1 cellular context compared by ENCODE assay signal in genomic region chr17:17387461-17388362, GRCh38.
TF ChIP-seq lines count a peak whose summit lies in the region.

No MANE protein-coding gene starts in this region.

TF ChIP-seq in HepG2, 621 proteins besides CTCF, POLR2A, EP300 and RAD21 (continued from another document and continues in another):
- TF ChIP-seq HMGXB3 (CRISPR knock-in tag; IDR thresholded peaks at IDR 0.05; ENCODE audit: borderline replicate concordance): no peak
- TF ChIP-seq ZNF546 (CRISPR knock-in tag; conservative IDR thresholded peaks at IDR 0.05): no peak
- TF ChIP-seq NR3C1 (CRISPR knock-in tag; IDR thresholded peaks at IDR 0.05): no peak
- no peak for TF ChIP-seq KDM4B (CRISPR knock-in tag; IDR thresholded peaks at IDR 0.05)
- no peak; the same call in 1 of the 2 replicates for TF ChIP-seq EED (CRISPR knock-in tag; IDR thresholded peaks at IDR 0.05)
- TF ChIP-seq ZBTB20 (CRISPR knock-in tag; IDR thresholded peaks at IDR 0.05; ENCODE audit: borderline replicate concordance, low read depth): no peak
- TF ChIP-seq ZNF660 (CRISPR knock-in tag; IDR thresholded peaks at IDR 0.05; ENCODE audit: borderline replicate concordance, low read depth): no peak
- TF ChIP-seq MTF2 (CRISPR knock-in tag; IDR thresholded peaks at IDR 0.05; ENCODE audit: borderline replicate concordance): no peak
- no peak for TF ChIP-seq ZFP36 (IDR thresholded peaks at IDR 0.05; ENCODE audit: borderline replicate concordance, low read depth, low read length, partially characterized antibody)
- no peak for TF ChIP-seq PHB2 (IDR thresholded peaks at IDR 0.05; ENCODE audit: partially characterized antibody)
- no peak for TF ChIP-seq KLF13 (CRISPR knock-in tag; IDR thresholded peaks at IDR 0.05)
- TF ChIP-seq ZNF770 (CRISPR knock-in tag; IDR thresholded peaks at IDR 0.05): peak; percentile 80
- no peak for TF ChIP-seq FLYWCH1 (CRISPR knock-in tag; IDR thresholded peaks at IDR 0.05)
- TF ChIP-seq CHCHD3 (CRISPR knock-in tag; IDR thresholded peaks at IDR 0.05): no peak
- no peak for TF ChIP-seq AKAP8 (CRISPR knock-in tag; IDR thresholded peaks at IDR 0.05)
- no peak for TF ChIP-seq ZNF672 (CRISPR knock-in tag; IDR thresholded peaks at IDR 0.05)
- TF ChIP-seq, protein P1, sequence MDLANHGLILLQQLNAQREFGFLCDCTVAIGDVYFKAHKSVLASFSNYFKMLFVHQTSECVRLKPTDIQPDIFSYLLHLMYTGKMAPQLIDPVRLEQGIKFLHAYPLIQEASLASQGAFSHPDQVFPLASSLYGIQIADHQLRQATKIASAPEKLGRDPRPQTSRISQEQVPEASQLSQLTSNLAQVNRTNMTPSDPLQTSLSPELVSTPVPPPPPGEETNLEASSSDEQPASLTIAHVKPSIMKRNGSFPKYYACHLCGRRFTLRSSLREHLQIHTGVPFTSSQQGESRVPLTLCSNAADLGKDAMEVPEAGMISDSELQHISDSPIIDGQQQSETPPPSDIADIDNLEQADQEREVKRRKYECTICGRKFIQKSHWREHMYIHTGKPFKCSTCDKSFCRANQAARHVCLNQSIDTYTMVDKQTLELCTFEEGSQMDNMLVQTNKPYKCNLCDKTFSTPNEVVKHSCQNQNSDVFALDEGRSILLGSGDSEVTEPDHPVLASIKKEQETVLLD (CRISPR knock-in tag; IDR thresholded peaks at IDR 0.05; ENCODE audit: low read depth): no peak
- TF ChIP-seq MEF2D (CRISPR knock-in tag; IDR thresholded peaks at IDR 0.05): no peak
- TF ChIP-seq MEIS1 (CRISPR knock-in tag; IDR thresholded peaks at IDR 0.05; ENCODE audit: borderline replicate concordance): no peak
- no peak for TF ChIP-seq MAFG (CRISPR knock-in tag; IDR thresholded peaks at IDR 0.05)
- TF ChIP-seq, protein P2, sequence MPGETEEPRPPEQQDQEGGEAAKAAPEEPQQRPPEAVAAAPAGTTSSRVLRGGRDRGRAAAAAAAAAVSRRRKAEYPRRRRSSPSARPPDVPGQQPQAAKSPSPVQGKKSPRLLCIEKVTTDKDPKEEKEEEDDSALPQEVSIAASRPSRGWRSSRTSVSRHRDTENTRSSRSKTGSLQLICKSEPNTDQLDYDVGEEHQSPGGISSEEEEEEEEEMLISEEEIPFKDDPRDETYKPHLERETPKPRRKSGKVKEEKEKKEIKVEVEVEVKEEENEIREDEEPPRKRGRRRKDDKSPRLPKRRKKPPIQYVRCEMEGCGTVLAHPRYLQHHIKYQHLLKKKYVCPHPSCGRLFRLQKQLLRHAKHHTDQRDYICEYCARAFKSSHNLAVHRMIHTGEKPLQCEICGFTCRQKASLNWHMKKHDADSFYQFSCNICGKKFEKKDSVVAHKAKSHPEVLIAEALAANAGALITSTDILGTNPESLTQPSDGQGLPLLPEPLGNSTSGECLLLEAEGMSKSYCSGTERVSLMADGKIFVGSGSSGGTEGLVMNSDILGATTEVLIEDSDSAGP (CRISPR knock-in tag; IDR thresholded peaks at IDR 0.05; ENCODE audit: borderline replicate concordance): peak; percentile 54; the same call in 1 of the 2 replicates
- no peak for TF ChIP-seq ZNF362 (CRISPR knock-in tag; IDR thresholded peaks at IDR 0.05; ENCODE audit: borderline replicate concordance)
- no peak for TF ChIP-seq FOXJ3 (CRISPR knock-in tag; IDR thresholded peaks at IDR 0.05; ENCODE audit: borderline replicate concordance)
- no peak for TF ChIP-seq ZSCAN20 (CRISPR knock-in tag; IDR thresholded peaks at IDR 0.05; ENCODE audit: borderline replicate concordance)
- no peak for TF ChIP-seq ZNF3 (CRISPR knock-in tag; IDR thresholded peaks at IDR 0.05)
- no peak for TF ChIP-seq GZF1 (CRISPR knock-in tag; IDR thresholded peaks at IDR 0.05)
- peak; percentile 53; the same call in 1 of the 2 replicates for TF ChIP-seq ZNF768 (CRISPR knock-in tag; IDR thresholded peaks at IDR 0.05)
- no peak for TF ChIP-seq JDP2 (CRISPR knock-in tag; IDR thresholded peaks at IDR 0.05; ENCODE audit: borderline replicate concordance)
- no peak; the same call in 1 of the 2 replicates for TF ChIP-seq ZFY (CRISPR knock-in tag; IDR thresholded peaks at IDR 0.05)
- no peak for TF ChIP-seq HMGA1 (CRISPR knock-in tag; conservative IDR thresholded peaks at IDR 0.05)
- TF ChIP-seq, protein P3, sequence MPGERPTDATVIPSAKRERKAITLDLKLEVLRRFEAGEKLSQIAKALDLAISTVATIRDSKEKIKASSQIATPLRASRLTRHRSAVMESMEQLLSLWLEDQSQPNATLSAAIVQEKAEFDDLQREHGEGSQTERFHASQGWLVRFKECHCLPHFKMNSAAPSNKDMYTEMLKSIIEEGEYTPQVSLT (CRISPR knock-in tag; IDR thresholded peaks at IDR 0.05; ENCODE audit: borderline replicate concordance, low read depth): no peak
- TF ChIP-seq KAT2B (IDR thresholded peaks at IDR 0.05; ENCODE audit: borderline replicate concordance, low read depth, low read length): no peak
- TF ChIP-seq, protein P4, sequence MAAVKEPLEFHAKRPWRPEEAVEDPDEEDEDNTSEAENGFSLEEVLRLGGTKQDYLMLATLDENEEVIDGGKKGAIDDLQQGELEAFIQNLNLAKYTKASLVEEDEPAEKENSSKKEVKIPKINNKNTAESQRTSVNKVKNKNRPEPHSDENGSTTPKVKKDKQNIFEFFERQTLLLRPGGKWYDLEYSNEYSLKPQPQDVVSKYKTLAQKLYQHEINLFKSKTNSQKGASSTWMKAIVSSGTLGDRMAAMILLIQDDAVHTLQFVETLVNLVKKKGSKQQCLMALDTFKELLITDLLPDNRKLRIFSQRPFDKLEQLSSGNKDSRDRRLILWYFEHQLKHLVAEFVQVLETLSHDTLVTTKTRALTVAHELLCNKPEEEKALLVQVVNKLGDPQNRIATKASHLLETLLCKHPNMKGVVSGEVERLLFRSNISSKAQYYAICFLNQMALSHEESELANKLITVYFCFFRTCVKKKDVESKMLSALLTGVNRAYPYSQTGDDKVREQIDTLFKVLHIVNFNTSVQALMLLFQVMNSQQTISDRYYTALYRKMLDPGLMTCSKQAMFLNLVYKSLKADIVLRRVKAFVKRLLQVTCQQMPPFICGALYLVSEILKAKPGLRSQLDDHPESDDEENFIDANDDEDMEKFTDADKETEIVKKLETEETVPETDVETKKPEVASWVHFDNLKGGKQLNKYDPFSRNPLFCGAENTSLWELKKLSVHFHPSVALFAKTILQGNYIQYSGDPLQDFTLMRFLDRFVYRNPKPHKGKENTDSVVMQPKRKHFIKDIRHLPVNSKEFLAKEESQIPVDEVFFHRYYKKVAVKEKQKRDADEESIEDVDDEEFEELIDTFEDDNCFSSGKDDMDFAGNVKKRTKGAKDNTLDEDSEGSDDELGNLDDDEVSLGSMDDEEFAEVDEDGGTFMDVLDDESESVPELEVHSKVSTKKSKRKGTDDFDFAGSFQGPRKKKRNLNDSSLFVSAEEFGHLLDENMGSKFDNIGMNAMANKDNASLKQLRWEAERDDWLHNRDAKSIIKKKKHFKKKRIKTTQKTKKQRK (IDR thresholded peaks at IDR 0.05; ENCODE audit: low read length): no peak
- no peak for TF ChIP-seq ZBTB21 (CRISPR knock-in tag; IDR thresholded peaks at IDR 0.05)
- TF ChIP-seq ZSCAN30 (CRISPR knock-in tag; IDR thresholded peaks at IDR 0.05): no peak
- no peak for TF ChIP-seq GPBP1L1 (CRISPR knock-in tag; IDR thresholded peaks at IDR 0.05)
- TF ChIP-seq, protein P5, sequence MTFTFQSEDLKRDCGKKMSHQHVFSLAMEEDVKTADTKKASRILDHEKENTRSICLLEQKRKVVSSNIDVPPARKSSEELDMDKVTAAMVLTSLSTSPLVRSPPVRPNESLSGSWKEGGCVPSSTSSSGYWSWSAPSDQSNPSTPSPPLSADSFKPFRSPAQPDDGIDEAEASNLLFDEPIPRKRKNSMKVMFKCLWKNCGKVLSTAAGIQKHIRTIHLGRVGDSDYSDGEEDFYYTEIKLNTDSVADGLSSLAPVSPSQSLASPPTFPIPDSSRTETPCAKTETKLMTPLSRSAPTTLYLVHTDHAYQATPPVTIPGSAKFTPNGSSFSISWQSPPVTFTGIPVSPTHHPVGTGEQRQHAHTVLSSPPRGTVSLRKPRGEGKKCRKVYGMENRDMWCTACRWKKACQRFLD (CRISPR knock-in tag; IDR thresholded peaks at IDR 0.05; ENCODE audit: borderline replicate concordance): no peak
- TF ChIP-seq, protein P6, sequence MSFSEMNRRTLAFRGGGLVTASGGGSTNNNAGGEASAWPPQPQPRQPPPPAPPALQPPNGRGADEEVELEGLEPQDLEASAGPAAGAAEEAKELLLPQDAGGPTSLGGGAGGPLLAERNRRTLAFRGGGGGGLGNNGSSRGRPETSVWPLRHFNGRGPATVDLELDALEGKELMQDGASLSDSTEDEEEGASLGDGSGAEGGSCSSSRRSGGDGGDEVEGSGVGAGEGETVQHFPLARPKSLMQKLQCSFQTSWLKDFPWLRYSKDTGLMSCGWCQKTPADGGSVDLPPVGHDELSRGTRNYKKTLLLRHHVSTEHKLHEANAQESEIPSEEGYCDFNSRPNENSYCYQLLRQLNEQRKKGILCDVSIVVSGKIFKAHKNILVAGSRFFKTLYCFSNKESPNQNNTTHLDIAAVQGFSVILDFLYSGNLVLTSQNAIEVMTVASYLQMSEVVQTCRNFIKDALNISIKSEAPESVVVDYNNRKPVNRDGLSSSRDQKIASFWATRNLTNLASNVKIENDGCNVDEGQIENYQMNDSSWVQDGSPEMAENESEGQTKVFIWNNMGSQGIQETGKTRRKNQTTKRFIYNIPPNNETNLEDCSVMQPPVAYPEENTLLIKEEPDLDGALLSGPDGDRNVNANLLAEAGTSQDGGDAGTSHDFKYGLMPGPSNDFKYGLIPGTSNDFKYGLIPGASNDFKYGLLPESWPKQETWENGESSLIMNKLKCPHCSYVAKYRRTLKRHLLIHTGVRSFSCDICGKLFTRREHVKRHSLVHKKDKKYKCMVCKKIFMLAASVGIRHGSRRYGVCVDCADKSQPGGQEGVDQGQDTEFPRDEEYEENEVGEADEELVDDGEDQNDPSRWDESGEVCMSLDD (CRISPR knock-in tag; IDR thresholded peaks at IDR 0.05; ENCODE audit: borderline replicate concordance): no peak
- TF ChIP-seq ZEB1 (IDR thresholded peaks at IDR 0.05; ENCODE audit: insufficient replicate concordance, low read depth): no peak
- no peak for TF ChIP-seq ATF3 (CRISPR knock-in tag; IDR thresholded peaks at IDR 0.05)
- TF ChIP-seq ZKSCAN1 (IDR thresholded peaks at IDR 0.05; ENCODE audit: low read length): no peak
- TF ChIP-seq ZNF263 (CRISPR knock-in tag; IDR thresholded peaks at IDR 0.05): 0 out of 2 replicates have a peak, but pooled peaks have one; percentile 24
- TF ChIP-seq SRSF4 (IDR thresholded peaks at IDR 0.05; ENCODE audit: low read depth, low read length, poor library complexity, severe bottlenecking): no peak
- no peak for TF ChIP-seq ZNF761 (CRISPR knock-in tag; conservative IDR thresholded peaks at IDR 0.05)
